Comparison of ENCODE assay signal across 9 cellular contexts in the genomic region with DNA sequence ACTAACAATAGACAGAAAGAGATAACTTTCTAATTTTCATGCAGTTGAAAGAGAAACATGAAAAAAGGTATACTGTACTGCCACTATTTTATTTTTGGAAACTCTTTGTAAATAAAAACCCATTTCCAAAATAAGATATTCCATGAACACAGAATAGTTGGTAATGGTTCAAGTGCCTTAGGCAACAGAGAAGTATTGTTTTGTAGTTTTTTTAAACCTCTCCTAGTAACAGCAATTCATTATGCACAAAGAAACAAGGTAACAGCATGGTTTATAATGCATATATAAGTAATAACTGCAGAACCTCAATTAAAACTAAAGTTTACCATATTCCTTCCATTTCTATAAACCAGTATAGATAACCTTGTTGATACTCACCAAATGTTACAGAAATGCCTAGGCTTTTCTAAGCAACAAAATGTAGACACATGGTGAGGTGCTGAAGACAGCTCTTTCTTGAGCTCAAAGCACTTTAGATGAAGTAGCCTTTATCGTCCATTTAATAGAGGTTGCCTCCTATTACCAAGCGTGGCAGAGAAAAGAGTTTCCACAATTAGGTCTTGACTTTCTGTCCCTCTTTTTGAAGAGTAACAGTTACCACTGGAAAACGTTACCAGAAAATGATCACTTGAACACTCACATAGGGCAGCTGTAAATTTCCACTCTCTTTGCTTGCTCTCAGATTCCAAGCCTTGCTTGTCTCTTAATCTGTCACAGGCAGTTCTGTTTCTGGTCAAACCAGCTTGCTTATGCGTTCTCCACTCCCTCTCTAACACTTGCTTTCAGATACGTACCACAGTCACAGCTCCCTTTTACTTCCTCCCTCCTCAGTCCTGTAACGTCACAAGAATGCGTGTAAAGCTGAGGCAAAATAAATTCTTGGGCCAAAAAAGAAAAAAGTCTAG. TPM values are rescaled to one million over a fixed set of nuclear protein-coding genes. Genes with fewer than 3 reads are reported as not detected.
A peak's percentile ranks its signal among the peaks of the same experiment; 100 is the strongest.
DNase-seq lines count a peak whose midpoint lies in the region; ATAC-seq and TF ChIP-seq lines count a peak whose summit lies in the region.
"Had no signal": no experiment of that assay in that cellular context is flagged by ENCODE, and none has a peak within 500 bp of the region (broad histone marks: within the 10 kb centered on the region; RNA-seq: fewer than 3 reads in every experiment).

No MANE protein-coding gene starts in this region.

- H2AFZ ChIP-seq in OCI-LY7 (ENCODE audit: low read length): peak overlapping the region; percentile 94

- peak; percentile 63 for ATAC-seq in activated CD4-positive, alpha-beta T cell treated with anti-CD3 and anti-CD28 coated beads for 36 hours
- ATAC-seq in omental fat pad (ENCODE audit: low FRiP score) (peak; percentile 91), HG03097 (IDR thresholded peaks at IDR 0.05; ENCODE audit: low FRiP score, unreplicated experiment) (no peak)

- no peak for DNase-seq in activated CD4-positive, alpha-beta T cell treated with anti-CD3 and anti-CD28 coated beads for 36 hours
- no peak for DNase-seq in activated CD4-positive, alpha-beta T cell treated with anti-CD3 and anti-CD28 coated beads for 4 hours
- DNase-seq in OCI-LY7 (ENCODE audit: low spot score): peak; percentile 87
- DNase-seq in fibroblast of pulmonary artery (ENCODE audit: low read depth): peak; percentile 70
- DNase-seq in omental fat pad (ENCODE audit: low spot score): no peak
- DNase-seq in DMS 273 (lab: John Stamatoyannopoulos, UW; ENCODE audit: unreplicated experiment): no peak
- DNase-seq in activated CD4-positive, alpha-beta T cell treated with anti-CD3 and anti-CD28 coated beads, Interleukin-2, amount 10 ng/mL, durations not matched to agents 7 days and 5 days: no peak

- peaks cover 19% of the 10 kb centered on the region for H3K9me3 Mint-ChIP-seq in activated CD4-positive, alpha-beta T cell treated with anti-CD3 and anti-CD28 coated beads for 36 hours (ENCODE audit: low read depth)
- H3K9me3 Mint-ChIP-seq in activated CD4-positive, alpha-beta T cell treated with anti-CD3 and anti-CD28 coated beads, Interleukin-2, amount 10 ng/mL, durations not matched to agents 7 days and 5 days: peaks cover 19% of the 10 kb centered on the region

- H4K20me1 ChIP-seq in OCI-LY7 (ENCODE audit: insufficient read depth, low read length): no peaks in the 10 kb centered on the region
- H4K20me1 ChIP-seq: BLaER1 treated with 17β-estradiol and CSF1 and Interleukin-3, amounts not matched to agents 10 nM and 100 nM had no signal

- POLR2A ChIA-PET in activated CD4-positive, alpha-beta T cell treated with anti-CD3 and anti-CD28 coated beads for 36 hours (lab: Charles Lee): no interaction called here
- POLR2A ChIA-PET in OCI-LY7 (lab: Charles Lee): interaction anchor here (0.6 to 5.9 kb wide), 19 partner anchors 8 to 290 kb away, joined by 3 to 35 read pairs (median 6); partner anchors contain the start of genes CAB39L, EBPL and SETDB2
- POLR2A ChIA-PET in activated CD4-positive, alpha-beta T cell treated with anti-CD3 and anti-CD28 coated beads, Interleukin-2, amount 10 ng/mL, durations not matched to agents 7 days and 5 days (lab: Charles Lee): no interaction called here

- H3K27ac ChIP-seq in OCI-LY7 (ENCODE audit: low read depth, low read length, poor library complexity, severe bottlenecking): peak overlapping the region; percentile 86
- H3K27ac ChIP-seq: BLaER1 treated with 17β-estradiol and CSF1 and Interleukin-3, amounts not matched to agents 10 nM and 100 nM had no signal

- no peaks in the 10 kb centered on the region for H3K4me1 Mint-ChIP-seq in activated CD4-positive, alpha-beta T cell treated with anti-CD3 and anti-CD28 coated beads for 36 hours
- no peaks in the 10 kb centered on the region for H3K4me1 Mint-ChIP-seq in activated CD4-positive, alpha-beta T cell treated with anti-CD3 and anti-CD28 coated beads, Interleukin-2, amount 10 ng/mL, durations not matched to agents 7 days and 5 days

- H3K79me2 ChIP-seq in OCI-LY7 (ENCODE audit: insufficient read depth, low read depth, low read length): peaks cover 51% of the 10 kb centered on the region

- H3K27me3 Mint-ChIP-seq in activated CD4-positive, alpha-beta T cell treated with anti-CD3 and anti-CD28 coated beads for 36 hours: no peaks in the 10 kb centered on the region
- H3K27me3 Mint-ChIP-seq in activated CD4-positive, alpha-beta T cell treated with anti-CD3 and anti-CD28 coated beads, Interleukin-2, amount 10 ng/mL, durations not matched to agents 7 days and 5 days: peaks cover 2% of the 10 kb centered on the region

- H3K36me3 ChIP-seq in OCI-LY7 (ENCODE audit: insufficient read depth, low read length): no peaks in the 10 kb centered on the region; the same call in 1 of the 2 replicates

- no peaks in the 10 kb centered on the region for H3K9me2 ChIP-seq in OCI-LY7 (ENCODE audit: insufficient read depth, low read length)

- TF ChIP-seq CTCF in OCI-LY7 (conservative IDR thresholded peaks at IDR 0.05; ENCODE audit: low read length) (no peak), fibroblast of pulmonary artery (IDR thresholded peaks at IDR 0.05; ENCODE audit: low read length, missing control alignments) (no peak), omental fat pad (IDR thresholded peaks at IDR 0.05) (no peak)

- peak overlapping the region; percentile 75 for H3K4me3 ChIP-seq in OCI-LY7 (ENCODE audit: low read depth, low read length, poor library complexity, severe bottlenecking)
- no peak overlapping the region for H3K4me3 ChIP-seq in fibroblast of pulmonary artery (replicated peaks; ENCODE audit: low read depth, low read length)
- H3K4me3 ChIP-seq: BLaER1 treated with 17β-estradiol and CSF1 and Interleukin-3, amounts not matched to agents 10 nM and 100 nM had no signal

- peaks cover 14% of the 10 kb centered on the region for H3K36me3 Mint-ChIP-seq in activated CD4-positive, alpha-beta T cell treated with anti-CD3 and anti-CD28 coated beads for 36 hours (ENCODE audit: low read depth)
- H3K36me3 Mint-ChIP-seq in activated CD4-positive, alpha-beta T cell treated with anti-CD3 and anti-CD28 coated beads, Interleukin-2, amount 10 ng/mL, durations not matched to agents 7 days and 5 days (ENCODE audit: low read depth): peaks cover 10% of the 10 kb centered on the region

- peaks cover 10% of the 10 kb centered on the region; the same call in 1 of the 2 replicates for H3K9me3 ChIP-seq in OCI-LY7 (ENCODE audit: low read length)

- CTCF ChIA-PET in activated CD4-positive, alpha-beta T cell treated with anti-CD3 and anti-CD28 coated beads for 36 hours (lab: Charles Lee): no interaction called here
- CTCF ChIA-PET in OCI-LY7 (lab: Charles Lee; ENCODE audit: unreplicated experiment): no interaction called here
- CTCF ChIA-PET in activated CD4-positive, alpha-beta T cell treated with anti-CD3 and anti-CD28 coated beads, Interleukin-2, amount 10 ng/mL, durations not matched to agents 7 days and 5 days (lab: Charles Lee): no interaction called here

- peaks cover 35% of the 10 kb centered on the region for H3K4me1 ChIP-seq in OCI-LY7 (ENCODE audit: insufficient read depth, low read length, poor library complexity, severe bottlenecking)
- H3K4me1 ChIP-seq: BLaER1 treated with 17β-estradiol and CSF1 and Interleukin-3, amounts not matched to agents 10 nM and 100 nM had no signal

- H3K27ac Mint-ChIP-seq in activated CD4-positive, alpha-beta T cell treated with anti-CD3 and anti-CD28 coated beads for 36 hours: no peak overlapping the region
- no peak overlapping the region for H3K27ac Mint-ChIP-seq in activated CD4-positive, alpha-beta T cell treated with anti-CD3 and anti-CD28 coated beads, Interleukin-2, amount 10 ng/mL, durations not matched to agents 7 days and 5 days

- H3K4me3 Mint-ChIP-seq in activated CD4-positive, alpha-beta T cell treated with anti-CD3 and anti-CD28 coated beads for 36 hours: no peak overlapping the region
- H3K4me3 Mint-ChIP-seq in activated CD4-positive, alpha-beta T cell treated with anti-CD3 and anti-CD28 coated beads, Interleukin-2, amount 10 ng/mL, durations not matched to agents 7 days and 5 days: no peak overlapping the region

- intact Hi-C loops in activated CD4-positive, alpha-beta T cell treated with anti-CD3 and anti-CD28 coated beads for 36 hours (cut with DNase I, micrococcal nuclease): no loop called here
- intact Hi-C loops in OCI-LY7 (cut with micrococcal nuclease; ENCODE audit: unreplicated experiment): loop anchor here (1.0 kb wide), 3 partner anchors 29 to 100 kb away; partner anchors contain the start of genes CAB39L and SETDB2

- H3K4me2 ChIP-seq in OCI-LY7 (ENCODE audit: low read length): peak overlapping the region; percentile 94
- H3K4me2 ChIP-seq: BLaER1 treated with 17β-estradiol and CSF1 and Interleukin-3, amounts not matched to agents 10 nM and 100 nM had no signal

- BruUV-seq in OCI-LY7 (replicated peaks; lab: Mats Ljungman, UMichigan): TSS peak; percentile 67

RNA-seq across cellular contexts. Expression of gene CAB39L, which starts 42.9 kb away (rescaled TPM):
- 1 to 10 TPM; 4.8 to 5.7 TPM for total RNA-seq in activated CD4-positive, alpha-beta T cell treated with anti-CD3 and anti-CD28 coated beads for 36 hours
- 5.4 and 9.6 TPM in 2 replicates for total RNA-seq in OCI-LY7 (2014; rRNA removed; shearing (Covaris generic))
- 26.7 and 28.6 TPM in 2 replicates for total RNA-seq in OCI-LY7 (2022)
- total RNA-seq in omental fat pad: 10 to 100 TPM; 16.0 to 39.4 (median 25.7) TPM
- 1 to 10 TPM; 3.1 to 3.5 TPM for total RNA-seq in activated CD4-positive, alpha-beta T cell treated with anti-CD3 and anti-CD28 coated beads, Interleukin-2, amount 10 ng/mL, durations not matched to agents 7 days and 5 days

RNA-seq across cellular contexts. Expression of gene SETDB2, which starts 43.1 kb away (rescaled TPM):
- total RNA-seq in activated CD4-positive, alpha-beta T cell treated with anti-CD3 and anti-CD28 coated beads for 36 hours: 10 to 100 TPM; 14.2 to 15.1 TPM
- total RNA-seq in OCI-LY7 (2014; rRNA removed; shearing (Covaris generic)): 22.0 and 23.3 TPM in 2 replicates
- total RNA-seq in OCI-LY7 (2022): 41.3 and 41.7 TPM in 2 replicates
- total RNA-seq in omental fat pad: 1 to 10 TPM; 5.6 to 9.6 (median 6.6) TPM
- total RNA-seq in activated CD4-positive, alpha-beta T cell treated with anti-CD3 and anti-CD28 coated beads, Interleukin-2, amount 10 ng/mL, durations not matched to agents 7 days and 5 days: 10 to 100 TPM; 15.6 to 18.7 TPM

Comparison
In these comparisons a context has a peak if more than half of its experiments do, and no peak if none do; other contexts are left out.
1. DNase-seq: peak in OCI-LY7 (single experiment) and fibroblast of pulmonary artery (single experiment); none in activated CD4-positive, alpha-beta T cell treated with anti-CD3 and anti-CD28 coated beads for 36 hours (single experiment), activated CD4-positive, alpha-beta T cell treated with anti-CD3 and anti-CD28 coated beads for 4 hours (0 of 2), omental fat pad (single experiment), DMS 273 (single experiment) and activated CD4-positive, alpha-beta T cell treated with anti-CD3 and anti-CD28 coated beads, Interleukin-2, amount 10 ng/mL, durations not matched to agents 7 days and 5 days (single experiment).